In genomic region chr6:14386263-14386981, GRCh38 we compare ENCODE assay signal across 17 cellular contexts.
DNase-seq lines count a peak whose midpoint lies in the region; ATAC-seq and TF ChIP-seq lines count a peak whose summit lies in the region.
"Had no signal": no experiment of that assay in that cellular context is flagged by ENCODE, and none has a peak within 500 bp of the region (broad histone marks: within the 10 kb centered on the region; RNA-seq: fewer than 3 reads in every experiment).

No MANE protein-coding gene starts in this region.

- no peak overlapping the region; the same call in 1 of the 2 replicates for H2AFZ ChIP-seq in OCI-LY3 (ENCODE audit: low read depth, low read length)

- peaks cover 48% of the 10 kb centered on the region for H3K4me1 ChIP-seq in OCI-LY3 (ENCODE audit: low read length)

- peak overlapping the region; percentile 33 to 97 (median 78) for H3K27ac Mint-ChIP-seq in naive B cell
- H3K27ac Mint-ChIP-seq in activated naive CD4-positive, alpha-beta T cell treated with anti-CD3 and anti-CD28 coated beads, Interleukin-2, amount 50 U/mL, for 72 hours, result no peak overlapping the region

- peak overlapping the region in 5 of 8 donors; percentile 5 to 52 (median 40) for H3K4me3 Mint-ChIP-seq in naive B cell

- peaks cover 35 to 54% (median 52%) of the 10 kb centered on the region in 3 donors for H3K4me1 Mint-ChIP-seq in naive B cell

- H3K27me3 Mint-ChIP-seq in naive B cell, result no peaks in the 10 kb centered on the region

- no peaks in the 10 kb centered on the region for H3K36me3 Mint-ChIP-seq in naive B cell
- H3K36me3 Mint-ChIP-seq in activated naive CD4-positive, alpha-beta T cell treated with anti-CD3 and anti-CD28 coated beads, Interleukin-2, amount 50 U/mL, for 72 hours, result no peaks in the 10 kb centered on the region

- H3K9me3 ChIP-seq in OCI-LY3 (ENCODE audit: insufficient read depth, low read length), result no peaks in the 10 kb centered on the region

- DNase-seq in naive B cell, result no peak
- no peak for DNase-seq in activated naive CD4-positive, alpha-beta T cell treated with anti-CD3 and anti-CD28 coated beads, Interleukin-2, amount 50 U/mL, for 72 hours (ENCODE audit: low spot score in 2 of 2)
- DNase-seq in NCI-H1694 treated with DMSO at 0.1 percent for 48 hours (lab: John Stamatoyannopoulos, UW), result no peak
- DNase-seq: activated CD4-positive, CD25-positive, alpha-beta regulatory T cell; C1 segment of cervical spinal cord; cerebellar nuclear complex; Karpas-422; left cardiac atrium; NCI-H2029 treated with DMSO at 0.1 percent for 48 hours; NCI-H510A treated with DMSO at 0.1 percent for 48 hours; stimulated activated CD4-positive, alpha-beta T cell treated with anti-CD3 and anti-CD28 coated beads, Interleukin-4, amount 100 ng/mL, for 1 hour; stimulated activated CD8-positive, alpha-beta memory T cell treated with anti-CD3 and anti-CD28 coated beads, Interleukin-4, amount 100 ng/mL, for 48 hours; T-helper 1 cell had no signal

- no peaks in the 10 kb centered on the region for H3K36me3 ChIP-seq in OCI-LY3 (replicated peaks; ENCODE audit: low read depth, low read length)

- H3K27me3 ChIP-seq in OCI-LY3 (ENCODE audit: low read depth, low read length), result no peaks in the 10 kb centered on the region

- no peaks in the 10 kb centered on the region for H3K79me2 ChIP-seq in OCI-LY3 (ENCODE audit: low read length)

- peak overlapping the region; percentile 51 for H3K4me2 ChIP-seq in OCI-LY3 (ENCODE audit: low read length)

- no peak overlapping the region for H3K4me3 ChIP-seq in OCI-LY3 (ENCODE audit: low read length)

- no peaks in the 10 kb centered on the region for H4K20me1 ChIP-seq in OCI-LY3 (ENCODE audit: insufficient read depth, low read length)

- peaks cover 0 to 5% (median 0%) of the 10 kb centered on the region in 7 donors for H3K9me3 Mint-ChIP-seq in naive B cell
- no peaks in the 10 kb centered on the region for H3K9me3 Mint-ChIP-seq in activated naive CD4-positive, alpha-beta T cell treated with anti-CD3 and anti-CD28 coated beads, Interleukin-2, amount 50 U/mL, for 72 hours

- H3K9ac ChIP-seq in OCI-LY3 (ENCODE audit: low read length), result peak overlapping the region; percentile 39; the same call in 1 of the 2 replicates

- TF ChIP-seq CTCF in OCI-LY3 (IDR thresholded peaks at IDR 0.05; ENCODE audit: low read depth, low read length), result no peak

- ATAC-seq in GM18511 (IDR thresholded peaks at IDR 0.05; ENCODE audit: unreplicated experiment) (peak; percentile 74), HG03354 (IDR thresholded peaks at IDR 0.05; ENCODE audit: poor library complexity, severe bottlenecking, unreplicated experiment) (peak; percentile 56), naive B cell (ENCODE audit: low read depth in 2 of 2) (peak; percentile 61 to 63), HG02623 (IDR thresholded peaks at IDR 0.05; ENCODE audit: unreplicated experiment) (no peak)
- ATAC-seq in activated naive CD4-positive, alpha-beta T cell treated with anti-CD3 and anti-CD28 coated beads, Interleukin-2, amount 50 U/mL, for 72 hours, result no peak
- ATAC-seq: left cardiac atrium had no signal

- H3K27ac ChIP-seq in OCI-LY3 (ENCODE audit: low read length), result peak overlapping the region; percentile 62; the same call in 1 of the 2 replicates

Comparison
In these comparisons a context has a peak if more than half of its experiments do, and no peak if none do; other contexts are left out.
1. ATAC-seq: peak in GM18511 (single experiment), HG03354 (single experiment) and naive B cell (2 of 2); none in HG02623 (single experiment) and activated naive CD4-positive, alpha-beta T cell treated with anti-CD3 and anti-CD28 coated beads, Interleukin-2, amount 50 U/mL, for 72 hours (0 of 2).
2. H3K27ac Mint-ChIP-seq: peak in naive B cell (6 of 6); none in activated naive CD4-positive, alpha-beta T cell treated with anti-CD3 and anti-CD28 coated beads, Interleukin-2, amount 50 U/mL, for 72 hours (0 of 2).